8 cellular contexts compared by ENCODE assay signal in the genomic region with DNA sequence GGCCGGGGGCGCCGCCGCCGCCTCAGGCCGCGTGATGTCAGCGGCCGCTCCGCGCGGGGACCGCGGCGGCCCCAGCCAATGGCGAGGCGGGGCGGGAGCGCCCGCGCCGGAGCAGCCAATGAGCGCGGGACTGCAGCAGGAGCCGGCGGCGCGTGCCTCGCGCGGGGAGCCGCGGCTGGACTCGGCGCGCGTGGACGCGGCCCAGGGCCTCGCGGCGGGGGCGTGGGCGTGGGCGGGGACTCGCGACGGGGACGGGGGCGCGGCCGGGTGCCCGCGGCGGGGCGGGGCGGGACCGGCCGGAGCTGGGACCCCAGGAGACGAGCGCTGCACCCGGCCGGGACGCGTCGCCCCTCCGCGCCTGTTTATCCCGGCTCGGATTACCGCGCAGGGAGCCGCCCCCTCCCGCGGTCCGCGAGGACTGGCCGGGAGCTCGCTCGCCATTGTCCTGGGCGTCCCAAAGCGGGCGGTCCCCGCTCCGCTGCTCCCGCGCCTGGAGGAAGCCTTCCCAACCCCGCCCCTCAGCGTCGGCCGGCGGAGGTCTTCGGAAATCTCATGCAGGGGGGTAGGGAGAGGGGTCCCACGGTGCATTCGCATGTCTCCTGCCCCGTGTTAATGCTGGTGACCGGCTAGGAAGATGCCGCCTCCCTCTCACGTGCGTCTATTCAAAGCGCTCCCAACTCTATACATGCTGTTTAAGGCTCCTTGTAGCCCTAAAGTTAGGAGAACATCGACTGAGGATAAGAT. TPM values are rescaled to one million over a fixed set of nuclear protein-coding genes. Genes with fewer than 3 reads are reported as not detected.
DNase-seq lines count a peak whose midpoint lies in the region; ATAC-seq, FAIRE-seq and TF ChIP-seq lines count a peak whose summit lies in the region.

RNF157 (minus strand) TSS at position 33 of the 744 bp plus-strand sequence. CDS start 253 bp downstream, outside the sequence.

- H3K4me1 ChIP-seq in A549, result peaks cover 24% of the 10 kb centered on the region
- peaks cover 23% of the 10 kb centered on the region for H3K4me1 ChIP-seq in left ventricle myocardium inferior

- TF ChIP-seq EP300 in A549 (IDR thresholded peaks at IDR 0.05), result no peak

- TF ChIP-seq CTCF in A549 (IDR thresholded peaks at IDR 0.05) (no peak), left ventricle myocardium inferior (IDR thresholded peaks at IDR 0.05; ENCODE audit: borderline replicate concordance) (no peak)

- peak; percentile 33 for TF ChIP-seq POLR2A in A549 (IDR thresholded peaks at IDR 0.05; ENCODE audit: low read length)

- CTCF ChIA-PET in A549 (lab: Yijun Ruan, JAX), result interaction anchor here (0.7 to 2.6 kb wide), 7 partner anchors 9 to 49 kb away, joined by 3 to 19 read pairs (median 4); no protein-coding TSS in a partner anchor

- FAIRE-seq in A549 (lab: Jason Lieb, UNC), result no peak

- H3K9me3 ChIP-seq in A549 (no peaks in the 10 kb centered on the region), left ventricle myocardium inferior (replicated peaks) (no peaks in the 10 kb centered on the region)

- peak within 1 kb of the TSS; percentile 63 to 84 for H3K27ac ChIP-seq in A549
- peak within 1 kb of the TSS; percentile 72 for H3K27ac ChIP-seq in left ventricle myocardium inferior (replicated peaks)

- WGBS in A549 (ENCODE audit: missing lambda C conversion rate), result 3% methylated on average over 36 of the region's 102 CpGs

- POLR2A ChIA-PET in A549 (lab: Yijun Ruan, JAX), result interaction anchor here (1.0 to 1.8 kb wide), 4 partner anchors 9 to 27 kb away, joined by 4 to 6 read pairs (median 4); partner anchors contain the start of gene UBALD2

- peak within 1 kb of the TSS; percentile 54 for H3K4me3 ChIP-seq in A549
- peak within 1 kb of the TSS; percentile 80 for H3K4me3 ChIP-seq in left ventricle myocardium inferior

- intact Hi-C loops in left ventricle myocardium inferior (cut with micrococcal nuclease), result no loop called here

- no peaks in the 10 kb centered on the region for H3K27me3 ChIP-seq in left ventricle myocardium inferior (ENCODE audit: low read depth)

- no peak for TF ChIP-seq RAD21 in A549 (conservative IDR thresholded peaks at IDR 0.05 in 1 of 2, IDR thresholded peaks at IDR 0.05 in 1 of 2)

- peak; percentile 87 to 91 for ATAC-seq in A549
- ATAC-seq in GM18909 (IDR thresholded peaks at IDR 0.05; ENCODE audit: poor library complexity, unreplicated experiment), result peak; percentile 66
- ATAC-seq in HG03565 (IDR thresholded peaks at IDR 0.05; ENCODE audit: unreplicated experiment), result peak; percentile 54
- peak; percentile 89 for ATAC-seq in SK-N-SH treated with all-trans-retinoic acid at 6 μM for 48 hours

- peak; percentile 60 to 81 for DNase-seq in A549 (ENCODE audit: low read depth in 1 of 2, low spot score in 1 of 2)
- peak; percentile 32 for DNase-seq in amniotic epithelial cell (ENCODE audit: low read depth)
- peak; percentile 73 for DNase-seq in left ventricle myocardium inferior
- DNase-seq in pons (ENCODE audit: low spot score), result peak; percentile 61
- no peak for DNase-seq in AML-193 (lab: John Stamatoyannopoulos, UW)

- peak within 1 kb of the TSS; percentile 81 for H3K4me2 ChIP-seq in A549

- no peaks in the 10 kb centered on the region for H3K36me3 ChIP-seq in left ventricle myocardium inferior

TF ChIP-seq in A549, 52 proteins besides CTCF, POLR2A, EP300 and RAD21:
- TF ChIP-seq, protein P1, sequence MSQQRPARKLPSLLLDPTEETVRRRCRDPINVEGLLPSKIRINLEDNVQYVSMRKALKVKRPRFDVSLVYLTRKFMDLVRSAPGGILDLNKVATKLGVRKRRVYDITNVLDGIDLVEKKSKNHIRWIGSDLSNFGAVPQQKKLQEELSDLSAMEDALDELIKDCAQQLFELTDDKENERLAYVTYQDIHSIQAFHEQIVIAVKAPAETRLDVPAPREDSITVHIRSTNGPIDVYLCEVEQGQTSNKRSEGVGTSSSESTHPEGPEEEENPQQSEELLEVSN (IDR thresholded peaks at IDR 0.05; ENCODE audit: borderline replicate concordance, low read depth), result peak; percentile 97
- TF ChIP-seq BHLHE40 (IDR thresholded peaks at IDR 0.05; ENCODE audit: low read depth, low read length), result peak; percentile 45; the same call in 1 of the 2 replicates
- TF ChIP-seq RFX5 (IDR thresholded peaks at IDR 0.05), result no peak
- peak; percentile 90; the same call in 1 of the 2 replicates for TF ChIP-seq RNF2 (IDR thresholded peaks at IDR 0.05; ENCODE audit: borderline replicate concordance, low read depth)
- no peak for TF ChIP-seq NR3C1 (IDR thresholded peaks at IDR 0.05)
- TF ChIP-seq MAX (IDR thresholded peaks at IDR 0.05), result peak; percentile 61
- 0 out of 2 replicates have a peak, but pooled peaks have one; percentile 35 for TF ChIP-seq TP53 (CRISPR knock-in tag; IDR thresholded peaks at IDR 0.05)
- 0 out of 2 replicates have a peak, but pooled peaks have one; percentile 29 for TF ChIP-seq PHF8 (IDR thresholded peaks at IDR 0.05; ENCODE audit: borderline replicate concordance, low read depth)
- TF ChIP-seq RARB (CRISPR knock-in tag; IDR thresholded peaks at IDR 0.05), result no peak
TF ChIP-seq in A549: peak in this region for 6.

TF ChIP-seq in SK-N-SH treated with all-trans-retinoic acid at 6 μM for 48 hours, 23 proteins besides CTCF, POLR2A, EP300 and RAD21:
- no peak for TF ChIP-seq BACH2 (CRISPR knock-in tag; IDR thresholded peaks at IDR 0.05; ENCODE audit: borderline replicate concordance)
- TF ChIP-seq PATZ1 (CRISPR knock-in tag; IDR thresholded peaks at IDR 0.05; ENCODE audit: borderline replicate concordance), result no peak
- no peak for TF ChIP-seq ARNTL (CRISPR knock-in tag; IDR thresholded peaks at IDR 0.05; ENCODE audit: borderline replicate concordance, low read depth)
- TF ChIP-seq RARB (CRISPR knock-in tag; IDR thresholded peaks at IDR 0.05), result no peak
- no peak for TF ChIP-seq ZNF565 (CRISPR knock-in tag; conservative IDR thresholded peaks at IDR 0.05; ENCODE audit: low read depth)
- TF ChIP-seq TOX (CRISPR knock-in tag; IDR thresholded peaks at IDR 0.05; ENCODE audit: borderline replicate concordance), result no peak
- no peak for TF ChIP-seq SNAI2 (CRISPR knock-in tag; IDR thresholded peaks at IDR 0.05)

RNA-seq across cellular contexts. Expression of gene RNF157, which starts in this region (rescaled TPM):
- polyA plus RNA-seq in A549 (2011; rRNA removed) (7.2 and 8.2 TPM in 2 replicates), A549 (2017; fragmentation: RNase III; extraction: RNeasy Plus Mini Kit Qiagen cat#74134 plus additional on column Dnase treatment) (6.6 to 8.5 TPM (median 8.1 TPM) in 3 replicates)
- 5.1 and 6.1 TPM in 2 replicates for polyA plus RNA-seq in A549 (2012; cell fraction: cytosol; rRNA removed)
- 5.8 and 6.8 TPM in 2 replicates for polyA plus RNA-seq in A549 (2012; cell fraction: nucleus; rRNA removed)
- polyA minus RNA-seq in A549 (2011; rRNA and poly(A)+ RNA removed), result 8.3 and 16.6 TPM in 2 replicates
- total RNA-seq in left ventricle myocardium inferior, result 4.8 TPM

Comparison
In these comparisons a context has a peak if more than half of its experiments do, and no peak if none do; other contexts are left out.
1. DNase-seq: peak in A549 (2 of 2), amniotic epithelial cell (single experiment), left ventricle myocardium inferior (single experiment) and pons (single experiment); none in AML-193 (0 of 2).
2. Peak in every context shown above with its lines, with median percentiles within 50 percentile points of each other: ATAC-seq.